ENCODE assay signal across 8 cellular contexts in genomic region chr15:30625436-30626193, GRCh38.
DNase-seq lines count a peak whose midpoint lies in the region; ATAC-seq and TF ChIP-seq lines count a peak whose summit lies in the region.
"Not testable (repeated sequence)": the region's sequence is repeated elsewhere in the genome, so short reads cannot be mapped to it uniquely, and the experiment has no call there.

Gene ARHGAP11B (plus strand): TSS chr15:30626128.

- H3K4me3 ChIP-seq in AG10803 (ENCODE audit: low read length) (peak within 1 kb of the TSS; percentile 78), fibroblast of mammary gland (ENCODE audit: control insufficient read depth, low read depth, low read length) (peak within 1 kb of the TSS; percentile 78), mononuclear cell (ENCODE audit: low read length) (peak within 1 kb of the TSS; percentile 82)

- ATAC-seq in GM19043 (IDR thresholded peaks at IDR 0.05; ENCODE audit: low read depth, unreplicated experiment) (peak; percentile 89), HG03064 (IDR thresholded peaks at IDR 0.05; ENCODE audit: low read depth, unreplicated experiment) (peak; percentile 78)

- not testable (repeated sequence) for H3K9me3 ChIP-seq in mononuclear cell (ENCODE audit: low read depth, low read length)

- H3K27me3 ChIP-seq in mononuclear cell (ENCODE audit: insufficient read depth, low read length): not testable (repeated sequence)

- DNase-seq in AG10803 (ENCODE audit: low read depth) (peak; percentile 99), RWPE1 (ENCODE audit: low spot score) (peak; percentile 88), fibroblast of mammary gland (ENCODE audit: low read depth) (peak; percentile 98)
- DNase-seq in activated gamma-delta T cell treated with anti-CD3 and anti-CD28 coated beads, Interleukin-2, amount 50 U/mL, for 16 hours (ENCODE audit: low read depth): peak; percentile 90
- peak; percentile 85 to 89 (median 86) for DNase-seq in stimulated activated CD4-positive, alpha-beta T cell treated with anti-CD3 and anti-CD28 coated beads, TNF-alpha, amount 100 ng/mL, for 1 hour (ENCODE audit: low read depth in 3 of 3, low spot score in 1 of 3)

- not testable (repeated sequence) for H3K4me1 ChIP-seq in mononuclear cell (ENCODE audit: insufficient read depth, low read length)

- POLR2A ChIA-PET in RWPE1 (lab: Yijun Ruan, JAX; ENCODE audit: low non-redundant PET): interaction anchor here (0.9 kb wide), 1 partner anchor 1989 kb away, joined by 4 read pairs; the partner anchor contains the start of gene ARHGAP11A

- not testable (repeated sequence) for TF ChIP-seq CTCF in AG10803 (conservative IDR thresholded peaks at IDR 0.05; ENCODE audit: low read length); RWPE1 (conservative IDR thresholded peaks at IDR 0.05; ENCODE audit: low read depth); fibroblast of mammary gland (conservative IDR thresholded peaks at IDR 0.05; ENCODE audit: control insufficient read depth, insufficient read depth, low read depth, low read length)

- peak within 1 kb of the TSS; percentile 91 for H3K27ac ChIP-seq in RWPE1

- CTCF ChIA-PET in RWPE1 (lab: Yijun Ruan, JAX): not testable (repeated sequence)

Comparison
In these comparisons a context has a peak if more than half of its experiments do, and no peak if none do; other contexts are left out.
1. Peak in every context shown above with its lines: DNase-seq, ATAC-seq, H3K4me3 ChIP-seq and H3K27ac ChIP-seq.